In genomic region chr11:5597953-5598352, GRCh38 we compare ENCODE assay signal across 1 cellular context.
TF ChIP-seq lines count a peak whose summit lies in the region.

No MANE protein-coding gene starts in this region.

TF ChIP-seq in GM23338, 12 proteins besides CTCF, POLR2A, EP300 and RAD21:
- no peak for TF ChIP-seq EZH2phosphoT487 (IDR thresholded peaks at IDR 0.05; ENCODE audit: unreplicated experiment)
- no peak for TF ChIP-seq ZNF331 (CRISPR knock-in tag; IDR thresholded peaks at IDR 0.05; ENCODE audit: low read depth)
- TF ChIP-seq ETS1 (IDR thresholded peaks at IDR 0.05) = no peak
- no peak for TF ChIP-seq REST (IDR thresholded peaks at IDR 0.05; ENCODE audit: unreplicated experiment)
- no peak for TF ChIP-seq STAT1 (IDR thresholded peaks at IDR 0.05; ENCODE audit: unreplicated experiment)
- no peak for TF ChIP-seq ZNF114 (CRISPR knock-in tag; IDR thresholded peaks at IDR 0.05)
- TF ChIP-seq EZH2 (IDR thresholded peaks at IDR 0.05; ENCODE audit: low read depth, unreplicated experiment) = no peak
- no peak for TF ChIP-seq CREB1 (CRISPR knock-in tag; IDR thresholded peaks at IDR 0.05; ENCODE audit: low read depth)
- TF ChIP-seq ZNF462 (CRISPR knock-in tag; IDR thresholded peaks at IDR 0.05) = no peak
- TF ChIP-seq NANOG (IDR thresholded peaks at IDR 0.05; ENCODE audit: borderline replicate concordance) = no peak
- no peak for TF ChIP-seq POLR2AphosphoS5 (IDR thresholded peaks at IDR 0.05; ENCODE audit: low read depth)
- no peak for TF ChIP-seq JUNB (IDR thresholded peaks at IDR 0.05; ENCODE audit: unreplicated experiment)
TF ChIP-seq in GM23338: peak in this region for 0.
